In genomic region chr5:150780180-150780692, GRCh38 we compare ENCODE assay signal across 1 cellular context.
TF ChIP-seq lines count a peak whose summit lies in the region.

No MANE protein-coding gene starts in this region.

TF ChIP-seq in GM12878, 131 proteins besides CTCF, POLR2A, EP300 and RAD21 (continued from another document and continues in another):
- TF ChIP-seq CREB1 (IDR thresholded peaks at IDR 0.05; ENCODE audit: low read depth), result peak; percentile 66; the same call in 1 of the 2 replicates
- TF ChIP-seq FOS (IDR thresholded peaks at IDR 0.05; ENCODE audit: borderline replicate concordance, extremely low read depth, insufficient read length), result no peak
- TF ChIP-seq ZBTB33 (IDR thresholded peaks at IDR 0.05), result no peak
- TF ChIP-seq PRDM15 (CRISPR knock-in tag; IDR thresholded peaks at IDR 0.05), result no peak
- TF ChIP-seq, protein P1, sequence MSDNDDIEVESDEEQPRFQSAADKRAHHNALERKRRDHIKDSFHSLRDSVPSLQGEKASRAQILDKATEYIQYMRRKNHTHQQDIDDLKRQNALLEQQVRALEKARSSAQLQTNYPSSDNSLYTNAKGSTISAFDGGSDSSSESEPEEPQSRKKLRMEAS (IDR thresholded peaks at IDR 0.05; ENCODE audit: low read depth, low read length), result peak; percentile 28; the same call in 1 of the 2 replicates
- no peak for TF ChIP-seq KDM1A (IDR thresholded peaks at IDR 0.05; ENCODE audit: borderline replicate concordance)
- TF ChIP-seq RB1 (IDR thresholded peaks at IDR 0.05; ENCODE audit: borderline replicate concordance), result no peak
- 0 out of 2 replicates have a peak, but pooled peaks have one; percentile 46 for TF ChIP-seq DPF2 (IDR thresholded peaks at IDR 0.05)
- TF ChIP-seq, protein P2, sequence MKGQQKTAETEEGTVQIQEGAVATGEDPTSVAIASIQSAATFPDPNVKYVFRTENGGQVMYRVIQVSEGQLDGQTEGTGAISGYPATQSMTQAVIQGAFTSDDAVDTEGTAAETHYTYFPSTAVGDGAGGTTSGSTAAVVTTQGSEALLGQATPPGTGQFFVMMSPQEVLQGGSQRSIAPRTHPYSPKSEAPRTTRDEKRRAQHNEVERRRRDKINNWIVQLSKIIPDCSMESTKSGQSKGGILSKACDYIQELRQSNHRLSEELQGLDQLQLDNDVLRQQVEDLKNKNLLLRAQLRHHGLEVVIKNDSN (IDR thresholded peaks at IDR 0.05; ENCODE audit: borderline replicate concordance, extremely low read length, insufficient read depth, low read depth, low read length), result no peak
- TF ChIP-seq CHD1 (IDR thresholded peaks at IDR 0.05; ENCODE audit: low read depth, low read length), result no peak
- TF ChIP-seq HDAC6 (IDR thresholded peaks at IDR 0.05; ENCODE audit: unreplicated experiment), result no peak
- TF ChIP-seq FOXM1 (IDR thresholded peaks at IDR 0.05; ENCODE audit: low read depth, low read length), result peak; percentile 82
- TF ChIP-seq POLR2AphosphoS2 (IDR thresholded peaks at IDR 0.05; ENCODE audit: low read depth, low read length), result no peak
- no peak for TF ChIP-seq RFX5 (IDR thresholded peaks at IDR 0.05; ENCODE audit: low read depth, low read length)
- TF ChIP-seq TAF1 (IDR thresholded peaks at IDR 0.05; ENCODE audit: borderline replicate concordance, low read depth, low read length), result 0 out of 2 replicates have a peak, but pooled peaks have one; percentile 55
- TF ChIP-seq SMAD1 (IDR thresholded peaks at IDR 0.05; ENCODE audit: low read depth, partially characterized antibody), result no peak
- no peak for TF ChIP-seq SIX5 (IDR thresholded peaks at IDR 0.05; ENCODE audit: low read depth, low read length, severe bottlenecking)
- TF ChIP-seq RELA (IDR thresholded peaks at IDR 0.05; ENCODE audit: borderline replicate concordance, partially characterized antibody), result no peak
- TF ChIP-seq POU2F2 (IDR thresholded peaks at IDR 0.05; ENCODE audit: borderline replicate concordance, low read depth, low read length), result peak; percentile 75; the same call in 1 of the 3 replicates
- TF ChIP-seq PML (IDR thresholded peaks at IDR 0.05; ENCODE audit: low read length), result peak; percentile 65; the same call in 1 of the 2 replicates
- TF ChIP-seq TARDBP (IDR thresholded peaks at IDR 0.05; ENCODE audit: borderline replicate concordance), result peak; percentile 66; the same call in 1 of the 2 replicates
- TF ChIP-seq MXI1 (IDR thresholded peaks at IDR 0.05; ENCODE audit: low read depth, low read length), result peak; percentile 37; the same call in 1 of the 2 replicates
- no peak for TF ChIP-seq ZNF207 (IDR thresholded peaks at IDR 0.05; ENCODE audit: borderline replicate concordance)
- peak in 1 of 2 experiments; percentile 56; a peak in 2 of 4 replicates for TF ChIP-seq BHLHE40 (IDR thresholded peaks at IDR 0.05; ENCODE audit: borderline replicate concordance in 1 of 2, low read depth in 2 of 2, low read length in 1 of 2)
- TF ChIP-seq CBFB (IDR thresholded peaks at IDR 0.05; ENCODE audit: low read depth), result peak; percentile 88; the same call in 1 of the 2 replicates
- TF ChIP-seq, protein P3, sequence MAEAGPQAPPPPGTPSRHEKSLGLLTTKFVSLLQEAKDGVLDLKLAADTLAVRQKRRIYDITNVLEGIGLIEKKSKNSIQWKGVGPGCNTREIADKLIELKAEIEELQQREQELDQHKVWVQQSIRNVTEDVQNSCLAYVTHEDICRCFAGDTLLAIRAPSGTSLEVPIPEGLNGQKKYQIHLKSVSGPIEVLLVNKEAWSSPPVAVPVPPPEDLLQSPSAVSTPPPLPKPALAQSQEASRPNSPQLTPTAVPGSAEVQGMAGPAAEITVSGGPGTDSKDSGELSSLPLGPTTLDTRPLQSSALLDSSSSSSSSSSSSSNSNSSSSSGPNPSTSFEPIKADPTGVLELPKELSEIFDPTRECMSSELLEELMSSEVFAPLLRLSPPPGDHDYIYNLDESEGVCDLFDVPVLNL (IDR thresholded peaks at IDR 0.05; ENCODE audit: low read depth, low read length), result no peak
- TF ChIP-seq ZNF622 (IDR thresholded peaks at IDR 0.05), result no peak
- no peak for TF ChIP-seq CEBPB (IDR thresholded peaks at IDR 0.05; ENCODE audit: borderline replicate concordance in 1 of 2, low read depth in 2 of 2, low read length in 2 of 2)
- peak; percentile 97 for TF ChIP-seq TCF12 (IDR thresholded peaks at IDR 0.05; ENCODE audit: low read depth, low read length)
- no peak for TF ChIP-seq USF2 (IDR thresholded peaks at IDR 0.05; ENCODE audit: borderline replicate concordance, low read depth, low read length)
- no peak for TF ChIP-seq MYB (IDR thresholded peaks at IDR 0.05; ENCODE audit: borderline replicate concordance, low read depth, low read length)
- no peak for TF ChIP-seq NR2C1 (IDR thresholded peaks at IDR 0.05)
- TF ChIP-seq, protein P4, sequence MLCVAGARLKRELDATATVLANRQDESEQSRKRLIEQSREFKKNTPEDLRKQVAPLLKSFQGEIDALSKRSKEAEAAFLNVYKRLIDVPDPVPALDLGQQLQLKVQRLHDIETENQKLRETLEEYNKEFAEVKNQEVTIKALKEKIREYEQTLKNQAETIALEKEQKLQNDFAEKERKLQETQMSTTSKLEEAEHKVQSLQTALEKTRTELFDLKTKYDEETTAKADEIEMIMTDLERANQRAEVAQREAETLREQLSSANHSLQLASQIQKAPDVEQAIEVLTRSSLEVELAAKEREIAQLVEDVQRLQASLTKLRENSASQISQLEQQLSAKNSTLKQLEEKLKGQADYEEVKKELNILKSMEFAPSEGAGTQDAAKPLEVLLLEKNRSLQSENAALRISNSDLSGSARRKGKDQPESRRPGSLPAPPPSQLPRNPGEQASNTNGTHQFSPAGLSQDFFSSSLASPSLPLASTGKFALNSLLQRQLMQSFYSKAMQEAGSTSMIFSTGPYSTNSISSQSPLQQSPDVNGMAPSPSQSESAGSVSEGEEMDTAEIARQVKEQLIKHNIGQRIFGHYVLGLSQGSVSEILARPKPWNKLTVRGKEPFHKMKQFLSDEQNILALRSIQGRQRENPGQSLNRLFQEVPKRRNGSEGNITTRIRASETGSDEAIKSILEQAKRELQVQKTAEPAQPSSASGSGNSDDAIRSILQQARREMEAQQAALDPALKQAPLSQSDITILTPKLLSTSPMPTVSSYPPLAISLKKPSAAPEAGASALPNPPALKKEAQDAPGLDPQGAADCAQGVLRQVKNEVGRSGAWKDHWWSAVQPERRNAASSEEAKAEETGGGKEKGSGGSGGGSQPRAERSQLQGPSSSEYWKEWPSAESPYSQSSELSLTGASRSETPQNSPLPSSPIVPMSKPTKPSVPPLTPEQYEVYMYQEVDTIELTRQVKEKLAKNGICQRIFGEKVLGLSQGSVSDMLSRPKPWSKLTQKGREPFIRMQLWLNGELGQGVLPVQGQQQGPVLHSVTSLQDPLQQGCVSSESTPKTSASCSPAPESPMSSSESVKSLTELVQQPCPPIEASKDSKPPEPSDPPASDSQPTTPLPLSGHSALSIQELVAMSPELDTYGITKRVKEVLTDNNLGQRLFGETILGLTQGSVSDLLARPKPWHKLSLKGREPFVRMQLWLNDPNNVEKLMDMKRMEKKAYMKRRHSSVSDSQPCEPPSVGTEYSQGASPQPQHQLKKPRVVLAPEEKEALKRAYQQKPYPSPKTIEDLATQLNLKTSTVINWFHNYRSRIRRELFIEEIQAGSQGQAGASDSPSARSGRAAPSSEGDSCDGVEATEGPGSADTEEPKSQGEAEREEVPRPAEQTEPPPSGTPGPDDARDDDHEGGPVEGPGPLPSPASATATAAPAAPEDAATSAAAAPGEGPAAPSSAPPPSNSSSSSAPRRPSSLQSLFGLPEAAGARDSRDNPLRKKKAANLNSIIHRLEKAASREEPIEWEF (IDR thresholded peaks at IDR 0.05; ENCODE audit: insufficient replicate concordance, low read depth, low read length), result peak; percentile 76
- no peak for TF ChIP-seq CBX3 (IDR thresholded peaks at IDR 0.05; ENCODE audit: borderline replicate concordance, low read depth)
- TF ChIP-seq SMARCA5 (IDR thresholded peaks at IDR 0.05), result no peak
- no peak for TF ChIP-seq MYC (IDR thresholded peaks at IDR 0.05; ENCODE audit: insufficient read depth, insufficient read length, insufficient replicate concordance, low read length, severe bottlenecking)
- TF ChIP-seq MEF2A (IDR thresholded peaks at IDR 0.05; ENCODE audit: insufficient read depth, low read depth, low read length), result peak; percentile 70
- TF ChIP-seq EED (IDR thresholded peaks at IDR 0.05; ENCODE audit: low read depth), result peak; percentile 97
- no peak for TF ChIP-seq NR2C2 (IDR thresholded peaks at IDR 0.05; ENCODE audit: borderline replicate concordance, control insufficient read depth, insufficient read length, low read depth)
- 0 out of 2 replicates have a peak, but pooled peaks have one; percentile 43 for TF ChIP-seq POLR2AphosphoS5 (IDR thresholded peaks at IDR 0.05; ENCODE audit: low read length)
- TF ChIP-seq SUPT20H (IDR thresholded peaks at IDR 0.05; ENCODE audit: borderline replicate concordance, control insufficient read depth, low read depth, low read length), result no peak
- TF ChIP-seq, protein P5, sequence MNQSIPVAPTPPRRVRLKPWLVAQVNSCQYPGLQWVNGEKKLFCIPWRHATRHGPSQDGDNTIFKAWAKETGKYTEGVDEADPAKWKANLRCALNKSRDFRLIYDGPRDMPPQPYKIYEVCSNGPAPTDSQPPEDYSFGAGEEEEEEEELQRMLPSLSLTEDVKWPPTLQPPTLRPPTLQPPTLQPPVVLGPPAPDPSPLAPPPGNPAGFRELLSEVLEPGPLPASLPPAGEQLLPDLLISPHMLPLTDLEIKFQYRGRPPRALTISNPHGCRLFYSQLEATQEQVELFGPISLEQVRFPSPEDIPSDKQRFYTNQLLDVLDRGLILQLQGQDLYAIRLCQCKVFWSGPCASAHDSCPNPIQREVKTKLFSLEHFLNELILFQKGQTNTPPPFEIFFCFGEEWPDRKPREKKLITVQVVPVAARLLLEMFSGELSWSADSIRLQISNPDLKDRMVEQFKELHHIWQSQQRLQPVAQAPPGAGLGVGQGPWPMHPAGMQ (IDR thresholded peaks at IDR 0.05; ENCODE audit: borderline replicate concordance), result no peak
- TF ChIP-seq E2F8 (IDR thresholded peaks at IDR 0.05; ENCODE audit: low read depth, partially characterized antibody), result no peak
- no peak for TF ChIP-seq RCOR1 (conservative IDR thresholded peaks at IDR 0.05; ENCODE audit: low read depth, low read length)
- peak; percentile 32; the same call in 1 of the 2 replicates for TF ChIP-seq TBL1XR1 (IDR thresholded peaks at IDR 0.05; ENCODE audit: low read depth, low read length)
- no peak for TF ChIP-seq ZNF274 (IDR thresholded peaks at IDR 0.05; ENCODE audit: insufficient read depth, insufficient read length)
- no peak for TF ChIP-seq SUZ12 (IDR thresholded peaks at IDR 0.05; ENCODE audit: unreplicated experiment)
